ENCODE assay signal across 17 cellular contexts in the genomic region with DNA sequence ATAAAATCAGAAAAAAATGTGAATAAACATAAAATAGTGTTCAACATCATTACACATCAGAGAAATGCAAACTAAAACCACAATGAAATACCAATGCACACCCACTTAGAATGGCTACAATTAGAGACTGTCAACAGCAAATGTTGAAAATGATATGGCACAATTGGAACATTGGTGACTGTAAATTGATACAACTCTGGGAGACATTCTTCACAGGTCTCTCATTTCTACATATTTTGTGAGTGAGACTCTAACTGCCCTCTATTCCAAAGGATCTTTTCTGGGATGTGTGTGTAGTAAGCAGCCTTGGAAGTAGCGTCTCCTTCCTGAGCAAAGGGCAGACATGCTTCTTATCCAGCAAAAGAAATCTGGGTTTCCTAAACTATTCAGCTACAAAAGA.
"Had no signal": no experiment of that assay in that cellular context is flagged by ENCODE, and none has a peak within 500 bp of the region (broad histone marks: within the 10 kb centered on the region; RNA-seq: fewer than 3 reads in every experiment).

No MANE protein-coding gene starts in this region.

- H3K4me3 ChIP-seq: ascending aorta, lung, thyroid gland had no signal

- H3K4me1 ChIP-seq: ascending aorta, foreskin keratinocyte, parathyroid adenoma, thyroid gland had no signal

- H3K27me3 ChIP-seq: ascending aorta, foreskin keratinocyte, thyroid gland had no signal

- H3K36me3 ChIP-seq: ascending aorta, thyroid gland had no signal

- H3K9me3 ChIP-seq: ascending aorta, thyroid gland had no signal

- H3K27ac ChIP-seq: ascending aorta, epithelial cell of prostate, foreskin keratinocyte, parathyroid adenoma, thyroid gland had no signal

- DNase-seq: activated CD4-positive, alpha-beta memory T cell treated with anti-CD3 and anti-CD28 coated beads for 36 hours; activated gamma-delta T cell treated with Interleukin-2 at 50 U/mL for 16 hours; activated naive CD8-positive, alpha-beta T cell treated with anti-CD3 and anti-CD28 coated beads, Interleukin-2, amount 10 ng/mL, durations not matched to agents 7 days and 5 days; activated T-cell treated with anti-CD3 and anti-CD28 coated beads, Interleukin-2, amount 50 U/mL, for 4 hours; central memory CD4-positive, alpha-beta T cell; effector memory CD8-positive, alpha-beta T cell; foreskin keratinocyte; head of caudate nucleus; left colon; naive B cell; retina; small intestine; thyroid gland had no signal
